In genomic region chr2:25090801-25091200, GRCh38 we compare ENCODE assay signal across 21 cellular contexts. TPM values are rescaled to one million over a fixed set of nuclear protein-coding genes. Genes with fewer than 3 reads are reported as not detected.
DNase-seq lines count a peak whose midpoint lies in the region; ATAC-seq and TF ChIP-seq lines count a peak whose summit lies in the region.
"Had no signal": no experiment of that assay in that cellular context is flagged by ENCODE, and none has a peak within 500 bp of the region (broad histone marks: within the 10 kb centered on the region; RNA-seq: fewer than 3 reads in every experiment).

No MANE protein-coding gene starts in this region.

- ATAC-seq in HG03095 (IDR thresholded peaks at IDR 0.05; ENCODE audit: unreplicated experiment), result no peak

- peaks cover 31% of the 10 kb centered on the region for H3K79me2 ChIP-seq in neural progenitor cell (ENCODE audit: low read depth)
- no peaks in the 10 kb centered on the region for H3K79me2 ChIP-seq in mesendoderm (ENCODE audit: control insufficient read depth, insufficient read depth, low read length)

- H3K4me2 ChIP-seq in neural progenitor cell, result peak overlapping the region; percentile 71
- no peak overlapping the region for H3K4me2 ChIP-seq in mesendoderm (ENCODE audit: low read length)

- no peak overlapping the region for H4K8ac ChIP-seq in mesendoderm (ENCODE audit: low read depth, low read length)

- no peak overlapping the region for H3K4ac ChIP-seq in mesendoderm (ENCODE audit: low read depth, low read length)

- WGBS in mesendoderm (ENCODE audit: extremely low coverage, insufficient coverage, low lambda C conversion rate), result no CpG with 5 or more reads among the region's 8 CpGs

- peaks cover 26% of the 10 kb centered on the region for H3K36me3 Mint-ChIP-seq in neural progenitor cell
- H3K36me3 Mint-ChIP-seq: CD8-positive, alpha-beta memory T cell had no signal

- H3K4me3 Mint-ChIP-seq in neural progenitor cell, result no peak overlapping the region
- H3K4me3 Mint-ChIP-seq: CD8-positive, alpha-beta memory T cell had no signal

- no peak overlapping the region for H2BK15ac ChIP-seq in mesendoderm (replicated peaks; ENCODE audit: low read depth)

- TF ChIP-seq CTCF in neural progenitor cell (IDR thresholded peaks at IDR 0.05), result no peak

- peaks cover 14% of the 10 kb centered on the region for H4K20me1 ChIP-seq in neural progenitor cell (ENCODE audit: low read depth)

- no peak overlapping the region for H2BK5ac ChIP-seq in mesendoderm (ENCODE audit: low read length)

- H3K27ac ChIP-seq in neural progenitor cell (peak overlapping the region; percentile 18), mesendoderm (ENCODE audit: low read depth, low read length) (no peak overlapping the region)
- H3K27ac ChIP-seq: SK-N-MC had no signal

- H3K4me1 Mint-ChIP-seq in neural progenitor cell, result peaks cover 28% of the 10 kb centered on the region
- H3K4me1 Mint-ChIP-seq: CD8-positive, alpha-beta memory T cell had no signal

- no peaks in the 10 kb centered on the region for H3K9me3 ChIP-seq in neural progenitor cell (ENCODE audit: low read depth)

- H3K27me3 ChIP-seq in neural progenitor cell, result no peaks in the 10 kb centered on the region
- H3K27me3 ChIP-seq in mesendoderm (ENCODE audit: insufficient read depth, low read length, poor library complexity), result no peaks in the 10 kb centered on the region

- H2BK120ac ChIP-seq in mesendoderm (ENCODE audit: low read depth, low read length), result no peak overlapping the region

- H3K9ac ChIP-seq in neural progenitor cell (no peak overlapping the region), mesendoderm (ENCODE audit: low read length) (no peak overlapping the region)

- H3K79me1 ChIP-seq in mesendoderm (ENCODE audit: low read length), result no peaks in the 10 kb centered on the region

- no peak overlapping the region for H3K18ac ChIP-seq in mesendoderm (ENCODE audit: low read length)

- DNase-seq in NCI-H1105 treated with DMSO at 0.1 percent for 48 hours (lab: John Stamatoyannopoulos, UW), result peak; percentile 8
- DNase-seq in NCI-H1105 (lab: John Stamatoyannopoulos, UW), result no peak
- peak; percentile 47 for DNase-seq in G401 (ENCODE audit: low spot score)
- DNase-seq in NCI-H69 (lab: John Stamatoyannopoulos, UW), result peak; percentile 35
- DNase-seq in neural progenitor cell (ENCODE audit: low spot score), result no peak
- DNase-seq in mesendoderm, result no peak
- DNase-seq: AML-193; C1 segment of cervical spinal cord; Calu3; CD8-positive, alpha-beta memory T cell; DMS53; GF-D8; H9; Kasumi-1; NCI-H1417 treated with DMSO at 0.1 percent for 48 hours; NCI-H187; NCI-H2227 treated with DMSO at 0.1 percent for 48 hours; NCI-H510A treated with DMSO at 0.1 percent for 48 hours; SHP77 treated with DMSO at 0.1 percent for 48 hours had no signal

- no peak overlapping the region for H2AFZ ChIP-seq in neural progenitor cell (replicated peaks)

- H3K9me3 Mint-ChIP-seq in neural progenitor cell, result no peaks in the 10 kb centered on the region
- H3K9me3 Mint-ChIP-seq: CD8-positive, alpha-beta memory T cell; H9 had no signal

- no peak overlapping the region for H3K56ac ChIP-seq in mesendoderm (ENCODE audit: low read length)

- no peak overlapping the region for H3K27ac Mint-ChIP-seq in neural progenitor cell
- H3K27ac Mint-ChIP-seq: CD8-positive, alpha-beta memory T cell; H9 had no signal

- in situ Hi-C loops in G401 (cut with HindIII; ENCODE audit: low sequenced_read_pairs), result no loop called here

- no peak overlapping the region for H2AK5ac ChIP-seq in mesendoderm (ENCODE audit: low read length)

- no peak overlapping the region for H3K4me3 ChIP-seq in neural progenitor cell
- no peak overlapping the region for H3K4me3 ChIP-seq in mesendoderm (ENCODE audit: low read length)
- H3K4me3 ChIP-seq: SK-N-MC had no signal

- H3F3A ChIP-seq in neural progenitor cell (ENCODE audit: low read depth), result peaks cover 19% of the 10 kb centered on the region

- H3K4me1 ChIP-seq in neural progenitor cell (peaks cover 36% of the 10 kb centered on the region), mesendoderm (ENCODE audit: control insufficient read depth, low read depth, low read length) (no peaks in the 10 kb centered on the region)

- no peak overlapping the region for H4K5ac ChIP-seq in mesendoderm (ENCODE audit: low read length)

- H3K36me3 ChIP-seq in neural progenitor cell (peaks cover 4% of the 10 kb centered on the region), mesendoderm (ENCODE audit: control insufficient read depth, insufficient read depth, low read length) (no peaks in the 10 kb centered on the region)

- no peak overlapping the region for H3K23ac ChIP-seq in mesendoderm (ENCODE audit: low read length)

- peaks cover 8% of the 10 kb centered on the region for H3K27me3 Mint-ChIP-seq in neural progenitor cell (ENCODE audit: insufficient read depth, low read depth)

RNA-seq across cellular contexts. Expression of gene EFR3B, which starts 48.9 kb away (rescaled TPM):
- total RNA-seq in G401 (2014; rRNA removed; shearing (Covaris generic)), result 0.18 and 0.37 TPM in 2 replicates
- total RNA-seq in neural progenitor cell (ENCODE audit: low replicate concordance), result 17.2 and 21.2 TPM in 2 replicates
- 1.4 TPM for polyA plus RNA-seq in mesendoderm (2013, experiment 1 of 2)
- polyA plus RNA-seq in mesendoderm (2013, experiment 2 of 2), result 1.4 TPM

Comparison
In these comparisons a context has a peak if more than half of its experiments do, and no peak if none do; other contexts are left out.
1. DNase-seq: peak in NCI-H1105 treated with DMSO at 0.1 percent for 48 hours (single experiment), G401 (single experiment) and NCI-H69 (single experiment); none in NCI-H1105 (single experiment), neural progenitor cell (single experiment) and mesendoderm (single experiment).
2. RNA of gene EFR3B, which starts 48.9 kb away (total RNA-seq): 17.2 to 21.2 TPM in neural progenitor cell; 0.18 to 0.37 TPM in G401; every median in the first group is over 10 times any median in the second.